8 cellular contexts compared by ENCODE assay signal in genomic region chr13:51453308-51453958, GRCh38. TPM values are rescaled to one million over a fixed set of nuclear protein-coding genes. Genes with fewer than 3 reads are reported as not detected.
A peak's percentile ranks its signal among the peaks of the same experiment; 100 is the strongest.
DNase-seq lines count a peak whose midpoint lies in the region; ATAC-seq and TF ChIP-seq lines count a peak whose summit lies in the region.

No MANE protein-coding gene starts in this region.

- WGBS in endodermal cell (ENCODE audit: insufficient coverage in 1 of 2, insufficient read length in 1 of 2), 2 experiments: 0% methylated on average over 9 to 60 of the region's 62 CpGs

- no peak for TF ChIP-seq CTCF in endodermal cell (conservative IDR thresholded peaks at IDR 0.05)

- H3K9me3 ChIP-seq in endodermal cell (ENCODE audit: control insufficient read depth, low read length) (peaks cover 18% of the 10 kb centered on the region), muscle layer of duodenum (ENCODE audit: control insufficient read depth in 1 of 2, low read length in 2 of 2) (no peaks in the 10 kb centered on the region)

- H3K9me3 Mint-ChIP-seq in endodermal cell: peaks cover 13% of the 10 kb centered on the region

- H3K36me3 ChIP-seq in endodermal cell (ENCODE audit: control insufficient read depth, insufficient read depth, low read length) (peaks cover 40% of the 10 kb centered on the region), muscle layer of duodenum (ENCODE audit: control insufficient read depth in 1 of 2, insufficient read depth in 2 of 2, low read length in 2 of 2) (peaks cover 14 to 27% of the 10 kb centered on the region in 2 donors)

- H3K27me3 ChIP-seq in endodermal cell (ENCODE audit: control insufficient read depth, insufficient read depth, low read length, poor library complexity, severe bottlenecking): no peaks in the 10 kb centered on the region
- H3K27me3 ChIP-seq in muscle layer of duodenum (ENCODE audit: low read depth, low read length): no peaks in the 10 kb centered on the region

- peak overlapping the region; percentile 88 for H3K27ac ChIP-seq in endodermal cell (ENCODE audit: low read depth, low read length)
- H3K27ac ChIP-seq in muscle layer of duodenum (ENCODE audit: low read length): peak overlapping the region; percentile 95

- H3K4me3 ChIP-seq in endodermal cell (ENCODE audit: low read length): peak overlapping the region; percentile 86
- peak overlapping the region; percentile 61 to 81 for H3K4me3 ChIP-seq in muscle layer of duodenum (ENCODE audit: low read depth in 1 of 2, low read length in 2 of 2)

- DNase-seq in 8988T: peak; percentile 54
- DNase-seq in NCI-H345 (lab: John Stamatoyannopoulos, UW): peak; percentile 63
- DNase-seq in activated CD8-positive, alpha-beta memory T cell treated with anti-CD3 and anti-CD28 coated beads for 24 hours: peak; percentile 94
- DNase-seq in endodermal cell: no peak
- DNase-seq in stimulated activated CD8-positive, alpha-beta memory T cell treated with anti-CD3 and anti-CD28 coated beads, Interleukin-4, amount 100 ng/mL, for 48 hours: peak; percentile 84

- ATAC-seq in GM18519 (IDR thresholded peaks at IDR 0.05; ENCODE audit: low FRiP score, unreplicated experiment) (peak; percentile 32), HG03025 (IDR thresholded peaks at IDR 0.05; ENCODE audit: low FRiP score, unreplicated experiment) (peak; percentile 36)

- H3K27me3 Mint-ChIP-seq in endodermal cell (ENCODE audit: insufficient read depth): no peaks in the 10 kb centered on the region

- peak overlapping the region; percentile 82 for H3K9ac ChIP-seq in endodermal cell (ENCODE audit: extremely low read depth, low read length, poor library complexity, severe bottlenecking)

- peak overlapping the region; percentile 91 for H3K27ac Mint-ChIP-seq in endodermal cell

- H3K4me1 Mint-ChIP-seq in endodermal cell: peaks cover 26% of the 10 kb centered on the region

- peak overlapping the region; percentile 78 for H3K4me3 Mint-ChIP-seq in endodermal cell

- peaks cover 27% of the 10 kb centered on the region for H3K36me3 Mint-ChIP-seq in endodermal cell (ENCODE audit: low read depth)

- peaks cover 9% of the 10 kb centered on the region for H3K4me1 ChIP-seq in endodermal cell (ENCODE audit: control insufficient read depth, insufficient read depth, low read length)
- H3K4me1 ChIP-seq in muscle layer of duodenum (ENCODE audit: control insufficient read depth in 1 of 2, insufficient read depth in 2 of 2, low read length in 2 of 2): peaks cover 4 to 31% of the 10 kb centered on the region in 2 donors

RNA-seq across cellular contexts. Expression of gene INTS6, which starts 0.6 kb away (rescaled TPM):
- 10 to 100 TPM; 42.4 to 62.1 TPM for total RNA-seq in endodermal cell
- 24.9 TPM for polyA plus RNA-seq in endodermal cell (2013, experiment 1 of 2)
- polyA plus RNA-seq in endodermal cell (2013, experiment 2 of 2): 22.4 TPM
